Comparison of ENCODE assay signal across 11 cellular contexts in the genomic region with DNA sequence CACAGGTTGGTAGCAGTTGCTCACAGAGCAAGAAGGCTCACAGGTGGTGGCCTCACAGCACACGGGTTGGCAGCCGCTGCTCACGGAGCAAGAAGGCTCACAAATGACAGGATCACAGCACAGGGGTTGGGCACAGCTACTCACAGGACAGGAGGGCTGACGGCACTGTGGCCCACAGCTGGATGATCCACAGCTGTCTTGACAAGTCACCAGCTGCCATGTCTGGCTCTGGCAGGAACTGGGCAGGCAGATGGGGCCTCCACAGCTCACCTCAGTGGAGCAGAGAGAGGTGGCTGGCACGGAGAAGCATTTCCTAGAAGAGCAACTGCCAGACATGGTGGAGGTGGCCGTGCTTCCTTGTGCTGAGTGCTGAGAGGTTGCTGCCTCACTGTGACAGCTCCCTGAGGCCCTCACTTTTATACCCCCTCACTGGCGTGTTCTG. TPM values are rescaled to one million over a fixed set of nuclear protein-coding genes. Genes with fewer than 3 reads are reported as not detected.
DNase-seq lines count a peak whose midpoint lies in the region; ATAC-seq and TF ChIP-seq lines count a peak whose summit lies in the region.
"Had no signal": no experiment of that assay in that cellular context is flagged by ENCODE, and none has a peak within 500 bp of the region (broad histone marks: within the 10 kb centered on the region; RNA-seq: fewer than 3 reads in every experiment).

A gene with protein sequence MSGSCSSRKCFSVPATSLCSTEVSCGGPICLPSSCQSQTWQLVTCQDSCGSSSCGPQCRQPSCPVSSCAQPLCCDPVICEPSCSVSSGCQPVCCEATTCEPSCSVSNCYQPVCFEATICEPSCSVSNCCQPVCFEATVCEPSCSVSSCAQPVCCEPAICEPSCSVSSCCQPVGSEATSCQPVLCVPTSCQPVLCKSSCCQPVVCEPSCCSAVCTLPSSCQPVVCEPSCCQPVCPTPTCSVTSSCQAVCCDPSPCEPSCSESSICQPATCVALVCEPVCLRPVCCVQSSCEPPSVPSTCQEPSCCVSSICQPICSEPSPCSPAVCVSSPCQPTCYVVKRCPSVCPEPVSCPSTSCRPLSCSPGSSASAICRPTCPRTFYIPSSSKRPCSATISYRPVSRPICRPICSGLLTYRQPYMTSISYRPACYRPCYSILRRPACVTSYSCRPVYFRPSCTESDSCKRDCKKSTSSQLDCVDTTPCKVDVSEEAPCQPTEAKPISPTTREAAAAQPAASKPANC (minus strand): TSS at position 392 of the 442 bp plus-strand sequence. CDS start 56 bp downstream, at position 336.

- H3K9me3 ChIP-seq in IMR-90 (ENCODE audit: control insufficient read depth, insufficient read depth, low read length), result no peaks in the 10 kb centered on the region

- BruUV-seq in IMR-90 (replicated peaks; lab: Mats Ljungman, UMichigan), result no TSS peak

- no peak within 1 kb of the TSS for H3K14ac ChIP-seq in IMR-90 (replicated peaks; ENCODE audit: low read depth, low read length)

- no peak within 1 kb of the TSS for H4K8ac ChIP-seq in IMR-90 (ENCODE audit: low read depth in 2 of 2, low read length in 2 of 2)

- peak within 1 kb of the TSS; percentile 18 for H3K27ac Mint-ChIP-seq in activated CD4-positive, alpha-beta T cell treated with anti-CD3 and anti-CD28 coated beads, Interleukin-2, amount 10 ng/mL, durations not matched to agents 24 days and 14 days

- intact Hi-C loops in IMR-90 (cut with micrococcal nuclease), result no loop called here
- intact Hi-C loops in activated CD4-positive, alpha-beta T cell treated with anti-CD3 and anti-CD28 coated beads, Interleukin-2, amount 10 ng/mL, durations not matched to agents 24 days and 14 days (cut with micrococcal nuclease), result no loop called here

- H3K36me3 ChIP-seq in IMR-90 (ENCODE audit: control insufficient read depth, insufficient read depth, low read length), result no peaks in the 10 kb centered on the region

- H3K27me3 Mint-ChIP-seq in activated CD4-positive, alpha-beta T cell treated with anti-CD3 and anti-CD28 coated beads, Interleukin-2, amount 10 ng/mL, durations not matched to agents 24 days and 14 days, result peaks cover 6% of the 10 kb centered on the region

- TF ChIP-seq CTCF in IMR-90 (conservative IDR thresholded peaks at IDR 0.05; ENCODE audit: low read depth, low read length), result no peak

- H3K4ac ChIP-seq in IMR-90 (ENCODE audit: low read depth, low read length), result no peak within 1 kb of the TSS

- no peaks in the 10 kb centered on the region for H3K4me1 ChIP-seq in IMR-90 (ENCODE audit: control insufficient read depth, insufficient read depth, low read length)

- no peak within 1 kb of the TSS for H2AK9ac ChIP-seq in IMR-90 (replicated peaks; ENCODE audit: low read depth, low read length, poor library complexity)

- H3K23ac ChIP-seq in IMR-90 (ENCODE audit: low read depth, low read length), result no peak within 1 kb of the TSS

- no peak for TF ChIP-seq POLR2A in IMR-90 (IDR thresholded peaks at IDR 0.05; ENCODE audit: low read depth, low read length)

- H2BK5ac ChIP-seq in IMR-90 (ENCODE audit: low read depth, low read length, poor library complexity, severe bottlenecking), result no peak within 1 kb of the TSS

- H3K4me3 Mint-ChIP-seq in activated CD4-positive, alpha-beta T cell treated with anti-CD3 and anti-CD28 coated beads, Interleukin-2, amount 10 ng/mL, durations not matched to agents 24 days and 14 days, result peak within 1 kb of the TSS; percentile 38

- no peak within 1 kb of the TSS for H3K18ac ChIP-seq in IMR-90 (ENCODE audit: low read depth, low read length)

- H4K5ac ChIP-seq in IMR-90 (ENCODE audit: low read depth, low read length), result no peak within 1 kb of the TSS

- no peak for TF ChIP-seq RAD21 in IMR-90 (IDR thresholded peaks at IDR 0.05; ENCODE audit: low read length)

- no peak within 1 kb of the TSS for H2BK15ac ChIP-seq in IMR-90 (ENCODE audit: low read depth, low read length)

- H3K36me3 Mint-ChIP-seq in activated CD4-positive, alpha-beta T cell treated with anti-CD3 and anti-CD28 coated beads, Interleukin-2, amount 10 ng/mL, durations not matched to agents 24 days and 14 days (ENCODE audit: low read depth), result no peaks in the 10 kb centered on the region

- no peaks in the 10 kb centered on the region for H3K9me3 Mint-ChIP-seq in activated CD4-positive, alpha-beta T cell treated with anti-CD3 and anti-CD28 coated beads, Interleukin-2, amount 10 ng/mL, durations not matched to agents 24 days and 14 days

- in situ Hi-C loops in IMR-90 (cut with MboI; ENCODE audit: low sequenced_read_pairs), result no loop called here

- 0 out of 2 replicates have a peak within 1 kb of the TSS, but pooled peaks have one; percentile 37 for H2AK5ac ChIP-seq in IMR-90 (ENCODE audit: low read depth, low read length)

- no peaks in the 10 kb centered on the region for H4K20me1 ChIP-seq in IMR-90 (ENCODE audit: insufficient read depth, low read length)

- CTCF ChIA-PET in IMR-90 (lab: Yijun Ruan, JAX), result interaction anchor here (0.6 kb wide), 1 partner anchor 661 kb away, joined by 3 read pairs; no protein-coding TSS in a partner anchor

- no peak within 1 kb of the TSS for H2BK20ac ChIP-seq in IMR-90 (ENCODE audit: low read depth, low read length)

- H3K27me3 ChIP-seq in IMR-90 (ENCODE audit: control insufficient read depth, insufficient read depth, low read length), result peaks cover 8% of the 10 kb centered on the region

- no peaks in the 10 kb centered on the region for H3K79me1 ChIP-seq in IMR-90 (ENCODE audit: low read depth in 1 of 2, low read length in 2 of 2)

- POLR2A ChIA-PET in IMR-90 (lab: Charles Lee; ENCODE audit: unreplicated experiment), result no interaction called here

- DNase-seq in IMR-90, result no peak
- peak; percentile 70 for DNase-seq in activated CD4-positive, alpha-beta T cell treated with anti-CD3 and anti-CD28 coated beads, Interleukin-2, amount 10 ng/mL, durations not matched to agents 24 days and 14 days
- peak; percentile 19 to 29 for DNase-seq in stimulated activated CD8-positive, alpha-beta memory T cell treated with anti-CD3 and anti-CD28 coated beads, Interleukin-7, amount 100 ng/mL, for 1 hour (ENCODE audit: low read depth in 2 of 2)
- DNase-seq in NCI-H446 (lab: John Stamatoyannopoulos, UW), result no peak
- DNase-seq in COLO668 (lab: John Stamatoyannopoulos, UW; ENCODE audit: unreplicated experiment), result no peak
- DNase-seq: erythroblast had no signal

- no peak within 1 kb of the TSS for H3K56ac ChIP-seq in IMR-90 (ENCODE audit: extremely low read depth, insufficient read depth, low read length)

- H4K91ac ChIP-seq in IMR-90 (ENCODE audit: insufficient read depth, low read depth, low read length), result peak within 1 kb of the TSS; percentile 32; the same call in 1 of the 2 replicates

- peak within 1 kb of the TSS; percentile 64 for H2AFZ ChIP-seq in IMR-90 (replicated peaks; ENCODE audit: low read length, poor library complexity)

- H2BK120ac ChIP-seq in IMR-90 (ENCODE audit: low read depth, low read length), result no peak within 1 kb of the TSS

- H3K9me1 ChIP-seq in IMR-90 (ENCODE audit: insufficient read depth, low read length), result no peaks in the 10 kb centered on the region; the same call in 1 of the 2 replicates

- ATAC-seq in IMR-90 (ENCODE audit: low read depth) (no peak), GM18867 (IDR thresholded peaks at IDR 0.05; ENCODE audit: unreplicated experiment) (no peak), HG03045 (IDR thresholded peaks at IDR 0.05; ENCODE audit: unreplicated experiment) (no peak)

- peaks cover 27% of the 10 kb centered on the region for H3K4me1 Mint-ChIP-seq in activated CD4-positive, alpha-beta T cell treated with anti-CD3 and anti-CD28 coated beads, Interleukin-2, amount 10 ng/mL, durations not matched to agents 24 days and 14 days

- H3K9ac ChIP-seq in IMR-90 (ENCODE audit: low read depth, low read length), result no peak within 1 kb of the TSS

- H3K27ac ChIP-seq in IMR-90 (ENCODE audit: insufficient read depth, low read length), result no peak within 1 kb of the TSS
- H3K27ac ChIP-seq in cingulate gyrus (ENCODE audit: low read depth, low read length), result peak within 1 kb of the TSS; percentile 54

- no peak within 1 kb of the TSS for H3K4me3 ChIP-seq in IMR-90 (ENCODE audit: insufficient read depth, low read depth, low read length)

- no peak within 1 kb of the TSS for H3K4me2 ChIP-seq in IMR-90 (ENCODE audit: low read depth, low read length)

- dilution Hi-C loops in IMR-90 (cut with HindIII; ENCODE audit: low sequenced_read_pairs, unreplicated experiment), result no loop called here

- 72% methylated on average over 2 of the region's 7 CpGs; no CpG with 5 or more reads in 1 of the 2 experiments for WGBS in IMR-90 (ENCODE audit: extremely low coverage in 2 of 2, insufficient read length in 1 of 2), 2 experiments

TF ChIP-seq in IMR-90, 13 proteins besides CTCF, POLR2A, EP300 and RAD21:
- no peak for TF ChIP-seq FOS (IDR thresholded peaks at IDR 0.05; ENCODE audit: low read depth, low read length)
- TF ChIP-seq MAFK (IDR thresholded peaks at IDR 0.05; ENCODE audit: low read depth, low read length), result no peak
- TF ChIP-seq MAZ (IDR thresholded peaks at IDR 0.05; ENCODE audit: borderline replicate concordance, low read depth, low read length), result no peak
- TF ChIP-seq SMC3 (IDR thresholded peaks at IDR 0.05; ENCODE audit: low read depth, low read length), result no peak
- TF ChIP-seq NFE2L2 (IDR thresholded peaks at IDR 0.05; ENCODE audit: low read depth, low read length), result no peak
- TF ChIP-seq CHD1 (IDR thresholded peaks at IDR 0.05; ENCODE audit: low read depth, low read length), result no peak

RNA-seq across cellular contexts. Expression of the gene that starts here (rescaled TPM):
- total RNA-seq in IMR-90 (2012; rRNA removed), result not detected in 2 replicates
- not detected in 2 replicates for polyA plus RNA-seq in IMR-90 (2012; rRNA removed)
- not detected in 2 replicates for polyA plus RNA-seq in IMR-90 (2012; cell fraction: cytosol; rRNA removed)
- polyA plus RNA-seq in IMR-90 (2012; cell fraction: nucleus; rRNA removed; ENCODE audit: low replicate concordance), result 0.03 TPM in 1 of 2 replicates, not detected in the other
- not detected in 2 replicates for total RNA-seq in activated CD4-positive, alpha-beta T cell treated with anti-CD3 and anti-CD28 coated beads, Interleukin-2, amount 10 ng/mL, durations not matched to agents 24 days and 14 days
- total RNA-seq: myocyte, subcutaneous adipose tissue had no signal

Comparison
In these comparisons a context has a peak if more than half of its experiments do, and no peak if none do; other contexts are left out.
1. Peak in DNase-seq in activated CD4-positive, alpha-beta T cell treated with anti-CD3 and anti-CD28 coated beads, Interleukin-2, amount 10 ng/mL, durations not matched to agents 24 days and 14 days; RNA of the gene not detected or under 1 TPM.
2. DNase-seq: peak in stimulated activated CD8-positive, alpha-beta memory T cell treated with anti-CD3 and anti-CD28 coated beads, Interleukin-7, amount 100 ng/mL, for 1 hour (2 of 2); none in IMR-90 (single experiment), NCI-H446 (0 of 2) and COLO668 (single experiment).